ENCODE assay signal across 11 cellular contexts in genomic region chr2:16663121-16663905, GRCh38. TPM values are rescaled to one million over a fixed set of nuclear protein-coding genes. Genes with fewer than 3 reads are reported as not detected.
DNase-seq lines count a peak whose midpoint lies in the region; ATAC-seq and TF ChIP-seq lines count a peak whose summit lies in the region.
"Had no signal": no experiment of that assay in that cellular context is flagged by ENCODE, and none has a peak within 500 bp of the region (broad histone marks: within the 10 kb centered on the region; RNA-seq: fewer than 3 reads in every experiment).

No MANE protein-coding gene starts in this region.

- no peaks in the 10 kb centered on the region for H3K9me3 Mint-ChIP-seq in natural killer cell treated with Interleukin-12 subunit alpha and Interleukin-12 subunit beta and Interleukin-15 and Interleukin-18, amount 100 ng/mL, for 72 hours
- H3K9me3 Mint-ChIP-seq: activated CD8-positive, alpha-beta T cell treated with anti-CD3 and anti-CD28 coated beads for 36 hours had no signal

- peak overlapping the region; percentile 69 to 93 for H3K27ac Mint-ChIP-seq in natural killer cell treated with Interleukin-12 subunit alpha and Interleukin-12 subunit beta and Interleukin-15 and Interleukin-18, amount 100 ng/mL, for 72 hours

- no peak overlapping the region for H3K4me3 ChIP-seq in uterus

- no peaks in the 10 kb centered on the region for H3K27me3 Mint-ChIP-seq in natural killer cell treated with Interleukin-12 subunit alpha and Interleukin-12 subunit beta and Interleukin-15 and Interleukin-18, amount 100 ng/mL, for 72 hours

- H3K27ac ChIP-seq in cingulate gyrus (ENCODE audit: low read depth, low read length) (peak overlapping the region; percentile 67), uterus (peak overlapping the region; percentile 73 to 82)
- H3K27ac ChIP-seq: epithelial cell of prostate, parathyroid adenoma had no signal

- ATAC-seq in Right ventricle myocardium superior (ENCODE audit: poor library complexity) (peak; percentile 2), left cardiac atrium (no peak)
- ATAC-seq in natural killer cell treated with Interleukin-12 subunit alpha and Interleukin-12 subunit beta and Interleukin-15 and Interleukin-18, amount 100 ng/mL, for 72 hours, result peak; percentile 2 to 39
- ATAC-seq: activated CD8-positive, alpha-beta T cell treated with anti-CD3 and anti-CD28 coated beads for 36 hours had no signal

- peak overlapping the region; percentile 88 for H3K4me3 Mint-ChIP-seq in natural killer cell treated with Interleukin-12 subunit alpha and Interleukin-12 subunit beta and Interleukin-15 and Interleukin-18, amount 100 ng/mL, for 72 hours

- no peaks in the 10 kb centered on the region for H3K27me3 ChIP-seq in uterus

- no peaks in the 10 kb centered on the region for H3K9me3 ChIP-seq in uterus

- H3K36me3 ChIP-seq in uterus, result no peaks in the 10 kb centered on the region

- no peak for TF ChIP-seq CTCF in uterus (IDR thresholded peaks at IDR 0.05)

- no peaks in the 10 kb centered on the region for H3K36me3 Mint-ChIP-seq in natural killer cell treated with Interleukin-12 subunit alpha and Interleukin-12 subunit beta and Interleukin-15 and Interleukin-18, amount 100 ng/mL, for 72 hours

- peaks cover 62 to 71% of the 10 kb centered on the region in 2 donors for H3K4me1 Mint-ChIP-seq in natural killer cell treated with Interleukin-12 subunit alpha and Interleukin-12 subunit beta and Interleukin-15 and Interleukin-18, amount 100 ng/mL, for 72 hours (ENCODE audit: low read depth in 2 of 2)

- intact Hi-C loops in Right ventricle myocardium superior (cut with DNase I) (no loop called here), left cardiac atrium (cut with DNase I) (no loop called here), uterus (cut with DNase I; ENCODE audit: low total_unique reads) (no loop called here)

- no peak for DNase-seq in Right ventricle myocardium superior
- no peak for DNase-seq in left cardiac atrium
- DNase-seq in natural killer cell treated with Interleukin-12 subunit alpha and Interleukin-12 subunit beta and Interleukin-15 and Interleukin-18, amount 100 ng/mL, for 72 hours (ENCODE audit: low spot score), result no peak
- no peak for DNase-seq in uterus
- no peak for DNase-seq in activated gamma-delta T cell (lab: John Stamatoyannopoulos, UW)
- no peak for DNase-seq in stimulated activated CD8-positive, alpha-beta memory T cell treated with anti-CD3 and anti-CD28 coated beads, Interleukin-4, amount 100 ng/mL, for 48 hours
- no peak for DNase-seq in DMS79 (lab: John Stamatoyannopoulos, UW)
- DNase-seq: activated CD8-positive, alpha-beta T cell treated with anti-CD3 and anti-CD28 coated beads for 36 hours had no signal

- TF ChIP-seq POLR2A in uterus (IDR thresholded peaks at IDR 0.05), result no peak

- peaks cover 11 to 17% of the 10 kb centered on the region in 2 donors for H3K4me1 ChIP-seq in uterus

RNA-seq across cellular contexts. Expression of gene CYRIA, which starts 2.3 kb away (rescaled TPM):
- total RNA-seq in Right ventricle myocardium superior (3.9 TPM), left cardiac atrium (1 to 10 TPM; 4.9 to 7.2 TPM), uterus (10 to 100 TPM in 1 of 4 donors, 1 to 10 TPM in 3; 4.4 to 29.6 (median 8.1) TPM)
- 10 to 100 TPM in 1 of 2 donors, 1 to 10 TPM in 1; 5.1 to 13.3 TPM for total RNA-seq in natural killer cell treated with Interleukin-12 subunit alpha and Interleukin-12 subunit beta and Interleukin-15 and Interleukin-18, amount 100 ng/mL, for 72 hours

Comparison
In these comparisons a context has a peak if more than half of its experiments do, and no peak if none do; other contexts are left out.
1. ATAC-seq: peak in Right ventricle myocardium superior (single experiment) and natural killer cell treated with Interleukin-12 subunit alpha and Interleukin-12 subunit beta and Interleukin-15 and Interleukin-18, amount 100 ng/mL, for 72 hours (2 of 2); none in left cardiac atrium (0 of 2).